In the genomic region with DNA sequence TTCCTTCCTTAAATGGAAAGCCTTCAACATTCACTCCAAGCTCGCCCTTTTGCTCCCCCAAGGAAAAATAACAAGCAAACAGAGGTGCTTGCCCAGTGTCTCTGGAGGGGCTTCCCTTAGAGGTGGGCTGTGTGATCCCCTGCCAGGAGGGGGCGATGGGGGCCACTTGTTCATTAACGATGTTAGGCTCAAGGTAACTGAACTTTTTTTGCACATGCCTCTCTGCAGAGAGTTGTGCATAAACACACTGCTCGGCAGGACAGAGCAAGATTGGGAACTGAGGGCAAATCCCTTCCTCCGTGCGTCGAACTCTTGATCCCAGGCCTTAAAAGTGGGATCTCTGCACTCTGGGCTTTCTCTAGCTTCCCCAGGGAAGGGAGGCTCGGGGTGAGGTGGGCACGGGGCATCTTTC, we compare ENCODE assay signal across 9 cellular contexts. TPM values are rescaled to one million over a fixed set of nuclear protein-coding genes. Genes with fewer than 3 reads are reported as not detected.
A peak's percentile ranks its signal among the peaks of the same experiment; 100 is the strongest.
DNase-seq lines count a peak whose midpoint lies in the region; ATAC-seq, FAIRE-seq and TF ChIP-seq lines count a peak whose summit lies in the region.
"Had no signal": no experiment of that assay in that cellular context is flagged by ENCODE, and none has a peak within 500 bp of the region (broad histone marks: within the 10 kb centered on the region; RNA-seq: fewer than 3 reads in every experiment).

No MANE protein-coding gene starts in this region.

- FAIRE-seq in keratinocyte (lab: Jason Lieb, UNC): no peak

- H3K27me3 ChIP-seq in keratinocyte (ENCODE audit: control insufficient read depth, extremely low read depth, insufficient read depth, low read length) (no peaks in the 10 kb centered on the region), tibial artery (no peaks in the 10 kb centered on the region)

- no peak overlapping the region for H3K4me3 Mint-ChIP-seq in activated T-cell treated with anti-CD3 and anti-CD28 coated beads, Interleukin-2, amount 50 U/mL, for 24 hours
- H3K4me3 Mint-ChIP-seq in activated naive CD8-positive, alpha-beta T cell treated with anti-CD3 and anti-CD28 coated beads, Interleukin-2, amount 50 U/mL, for 24 hours: no peak overlapping the region
- H3K4me3 Mint-ChIP-seq in activated T-helper 1 cell treated with anti-CD3 and anti-CD28 coated beads, Interleukin-12 subunit alpha, Interleukin-12 subunit beta, Interleukin-2, Interleukin-4 antibody, amounts not matched to agents 30 ng/mL and 10 ng/mL and 1 ng/mL, durations not matched to agents 14 hours and 24 hours and 36 hours: no peak overlapping the region

- no peaks in the 10 kb centered on the region for H3K79me2 ChIP-seq in keratinocyte (ENCODE audit: control insufficient read depth, insufficient read depth, low read length)

- no peak overlapping the region for H3K27ac Mint-ChIP-seq in activated T-cell treated with anti-CD3 and anti-CD28 coated beads, Interleukin-2, amount 50 U/mL, for 24 hours
- no peak overlapping the region for H3K27ac Mint-ChIP-seq in activated naive CD8-positive, alpha-beta T cell treated with anti-CD3 and anti-CD28 coated beads, Interleukin-2, amount 50 U/mL, for 24 hours
- H3K27ac Mint-ChIP-seq in activated T-helper 1 cell treated with anti-CD3 and anti-CD28 coated beads, Interleukin-12 subunit alpha, Interleukin-12 subunit beta, Interleukin-2, Interleukin-4 antibody, amounts not matched to agents 30 ng/mL and 10 ng/mL and 1 ng/mL, durations not matched to agents 14 hours and 24 hours and 36 hours: no peak overlapping the region

- no peaks in the 10 kb centered on the region for H4K20me1 ChIP-seq in keratinocyte (ENCODE audit: control insufficient read depth, extremely low read depth, insufficient read depth, low read length)

- ATAC-seq in activated naive CD8-positive, alpha-beta T cell treated with anti-CD3 and anti-CD28 coated beads, Interleukin-2, amount 50 U/mL, for 24 hours: no peak
- no peak for ATAC-seq in GM18520 (IDR thresholded peaks at IDR 0.05; ENCODE audit: unreplicated experiment)

- DNase-seq in activated T-cell treated with anti-CD3 and anti-CD28 coated beads, Interleukin-2, amount 50 U/mL, for 1 hour: peak; percentile 36
- DNase-seq in activated T-cell treated with anti-CD3 and anti-CD28 coated beads, Interleukin-2, amount 50 U/mL, for 24 hours: no peak
- peak; percentile 49 for DNase-seq in activated naive CD8-positive, alpha-beta T cell treated with anti-CD3 and anti-CD28 coated beads, Interleukin-2, amount 50 U/mL, for 24 hours
- DNase-seq in keratinocyte (ENCODE audit: low read depth, low spot score): no peak
- DNase-seq in tibial artery: no peak
- no peak for DNase-seq in activated T-helper 1 cell treated with anti-CD3 and anti-CD28 coated beads, Interleukin-12 subunit alpha, Interleukin-12 subunit beta, Interleukin-2, Interleukin-4 antibody, amounts not matched to agents 30 ng/mL and 10 ng/mL and 1 ng/mL, durations not matched to agents 14 hours and 24 hours and 36 hours (ENCODE audit: low spot score)
- DNase-seq in amniotic stem cell (lab: John Stamatoyannopoulos, UW): no peak
- DNase-seq: activated CD4-positive, alpha-beta T cell treated with anti-CD3 and anti-CD28 coated beads for 1 hour had no signal

- H3K27ac ChIP-seq in keratinocyte (ENCODE audit: control insufficient read depth, insufficient read depth, low read length) (peak overlapping the region; percentile 15), tibial artery (peak overlapping the region; percentile 92)

- peaks cover 9% of the 10 kb centered on the region for H3K36me3 Mint-ChIP-seq in activated T-cell treated with anti-CD3 and anti-CD28 coated beads, Interleukin-2, amount 50 U/mL, for 24 hours (ENCODE audit: low read depth)
- H3K36me3 Mint-ChIP-seq in activated naive CD8-positive, alpha-beta T cell treated with anti-CD3 and anti-CD28 coated beads, Interleukin-2, amount 50 U/mL, for 24 hours (ENCODE audit: low read depth): peaks cover 8% of the 10 kb centered on the region
- peaks cover 11% of the 10 kb centered on the region for H3K36me3 Mint-ChIP-seq in activated T-helper 1 cell treated with anti-CD3 and anti-CD28 coated beads, Interleukin-12 subunit alpha, Interleukin-12 subunit beta, Interleukin-2, Interleukin-4 antibody, amounts not matched to agents 30 ng/mL and 10 ng/mL and 1 ng/mL, durations not matched to agents 14 hours and 24 hours and 36 hours (ENCODE audit: low read depth)

- no peak overlapping the region for H2AFZ ChIP-seq in keratinocyte (ENCODE audit: control insufficient read depth, low read length)

- H3K9me3 Mint-ChIP-seq in activated T-cell treated with anti-CD3 and anti-CD28 coated beads, Interleukin-2, amount 50 U/mL, for 24 hours: no peaks in the 10 kb centered on the region
- H3K9me3 Mint-ChIP-seq in activated naive CD8-positive, alpha-beta T cell treated with anti-CD3 and anti-CD28 coated beads, Interleukin-2, amount 50 U/mL, for 24 hours: no peaks in the 10 kb centered on the region
- no peaks in the 10 kb centered on the region for H3K9me3 Mint-ChIP-seq in activated T-helper 1 cell treated with anti-CD3 and anti-CD28 coated beads, Interleukin-12 subunit alpha, Interleukin-12 subunit beta, Interleukin-2, Interleukin-4 antibody, amounts not matched to agents 30 ng/mL and 10 ng/mL and 1 ng/mL, durations not matched to agents 14 hours and 24 hours and 36 hours

- H3K36me3 ChIP-seq in keratinocyte (ENCODE audit: control insufficient read depth in 2 of 2, extremely low read depth in 1 of 2, insufficient read depth in 2 of 2, low read length in 2 of 2) (peaks cover 0 to 11% of the 10 kb centered on the region in 2 experiments), tibial artery (peaks cover 0 to 21% (median 0%) of the 10 kb centered on the region in 3 donors)

- peak overlapping the region; percentile 89 for H3K4me2 ChIP-seq in keratinocyte (ENCODE audit: control insufficient read depth, extremely low read depth, insufficient read depth, low read depth, low read length)

- no peaks in the 10 kb centered on the region for H3K27me3 Mint-ChIP-seq in activated T-cell treated with anti-CD3 and anti-CD28 coated beads, Interleukin-2, amount 50 U/mL, for 24 hours
- H3K27me3 Mint-ChIP-seq in activated naive CD8-positive, alpha-beta T cell treated with anti-CD3 and anti-CD28 coated beads, Interleukin-2, amount 50 U/mL, for 24 hours: peaks cover 3% of the 10 kb centered on the region
- peaks cover 6% of the 10 kb centered on the region for H3K27me3 Mint-ChIP-seq in activated T-helper 1 cell treated with anti-CD3 and anti-CD28 coated beads, Interleukin-12 subunit alpha, Interleukin-12 subunit beta, Interleukin-2, Interleukin-4 antibody, amounts not matched to agents 30 ng/mL and 10 ng/mL and 1 ng/mL, durations not matched to agents 14 hours and 24 hours and 36 hours (ENCODE audit: insufficient read depth)

- TF ChIP-seq CTCF in keratinocyte (optimal IDR thresholded peaks at IDR 0.05 in 1 of 3, IDR thresholded peaks at IDR 0.05 in 1 of 3, conservative IDR thresholded peaks at IDR 0.05 in 1 of 3; ENCODE audit: extremely low read depth in 1 of 3, insufficient read depth in 2 of 3, low read length in 3 of 3) (peak; percentile 21 to 61 (median 43)), tibial artery (IDR thresholded peaks at IDR 0.05) (no peak)

- peaks cover 51% of the 10 kb centered on the region for H3K4me1 ChIP-seq in keratinocyte (ENCODE audit: control insufficient read depth, extremely low read depth, insufficient read depth, low read length)
- H3K4me1 ChIP-seq in tibial artery: peaks cover 18 to 97% (median 88%) of the 10 kb centered on the region in 4 donors

- H3K4me1 Mint-ChIP-seq in activated T-cell treated with anti-CD3 and anti-CD28 coated beads, Interleukin-2, amount 50 U/mL, for 24 hours (ENCODE audit: low read depth): peaks cover 23% of the 10 kb centered on the region
- peaks cover 19% of the 10 kb centered on the region for H3K4me1 Mint-ChIP-seq in activated naive CD8-positive, alpha-beta T cell treated with anti-CD3 and anti-CD28 coated beads, Interleukin-2, amount 50 U/mL, for 24 hours
- H3K4me1 Mint-ChIP-seq in activated T-helper 1 cell treated with anti-CD3 and anti-CD28 coated beads, Interleukin-12 subunit alpha, Interleukin-12 subunit beta, Interleukin-2, Interleukin-4 antibody, amounts not matched to agents 30 ng/mL and 10 ng/mL and 1 ng/mL, durations not matched to agents 14 hours and 24 hours and 36 hours (ENCODE audit: low read depth): no peaks in the 10 kb centered on the region

- no peak overlapping the region for H3K4me3 ChIP-seq in keratinocyte (ENCODE audit: control insufficient read depth in 2 of 3, extremely low read depth in 1 of 3, insufficient read depth in 2 of 3, low read depth in 1 of 3, low read length in 3 of 3)
- H3K4me3 ChIP-seq in tibial artery: peak overlapping the region in 1 of 2 donors; percentile 5

- H3K9me3 ChIP-seq in keratinocyte (ENCODE audit: control insufficient read depth, low read depth, low read length) (no peaks in the 10 kb centered on the region), tibial artery (no peaks in the 10 kb centered on the region)

- H3K9me1 ChIP-seq in keratinocyte (ENCODE audit: control insufficient read depth, extremely low read depth, insufficient read depth, low read length): no peaks in the 10 kb centered on the region

- intact Hi-C loops in tibial artery (cut with DNase I; ENCODE audit: low total_unique reads): loop anchor here (5.0 kb wide), 1 partner anchor 98 kb away; a partner anchor contains a TSS
- intact Hi-C loops in activated T-helper 1 cell treated with anti-CD3 and anti-CD28 coated beads, Interleukin-12 subunit alpha, Interleukin-12 subunit beta, Interleukin-2, Interleukin-4 antibody, amounts not matched to agents 30 ng/mL and 10 ng/mL and 1 ng/mL, durations not matched to agents 14 hours and 24 hours and 36 hours (cut with micrococcal nuclease): no loop called here

- peak overlapping the region; percentile 16 for H3K9ac ChIP-seq in keratinocyte (ENCODE audit: control insufficient read depth, extremely low read depth, insufficient read depth, low read length)

- dilution Hi-C loops in keratinocyte (cut with MboI; ENCODE audit: extremely low pct_ligation_motif_present, low sequenced_read_pairs): loop anchor here (25.0 kb wide), 1 partner anchor 208 kb away; no protein-coding TSS in a partner anchor

RNA-seq across cellular contexts. Expression of a gene that starts 15.5 kb away (rescaled TPM):
- polyA plus RNA-seq in keratinocyte: 6.9 to 13.1 TPM (median 10.8 TPM) in 3 replicates
- polyA plus RNA-seq in keratinocyte (2011; ENCODE audit: low read depth): 5.3 TPM
- 3.9 and 8.4 TPM in 2 replicates for polyA plus RNA-seq in keratinocyte (2011; cell fraction: cytosol; rRNA removed)
- 18.6 and 22.6 TPM in 2 replicates for polyA plus RNA-seq in keratinocyte (2011; cell fraction: nucleus; rRNA removed)
- 9.3 and 11.9 TPM in 2 replicates for polyA plus RNA-seq in keratinocyte (2012; ENCODE audit: low replicate concordance)
- 5.9 to 19.1 TPM (median 8.8 TPM) in 3 replicates for polyA minus RNA-seq in keratinocyte
- polyA minus RNA-seq in keratinocyte (2011; cell fraction: cytosol; rRNA and poly(A)+ RNA removed): 15.2 TPM
- 13.3 and 15.4 TPM in 2 replicates for polyA minus RNA-seq in keratinocyte (2011; cell fraction: nucleus; rRNA and poly(A)+ RNA removed)
- 18.2 and 20.8 TPM in 2 replicates for total RNA-seq in activated T-helper 1 cell treated with anti-CD3 and anti-CD28 coated beads, Interleukin-12 subunit alpha, Interleukin-12 subunit beta, Interleukin-2, Interleukin-4 antibody, amounts not matched to agents 30 ng/mL and 10 ng/mL and 1 ng/mL, durations not matched to agents 14 hours and 24 hours and 36 hours

RNA-seq across cellular contexts. Expression of a gene that starts 32.2 kb away (rescaled TPM):
- polyA plus RNA-seq in keratinocyte: 3.6 to 14.7 TPM (median 5.3 TPM) in 3 replicates
- 1.2 TPM for polyA plus RNA-seq in keratinocyte (2011; ENCODE audit: low read depth)
- 2.9 and 8.8 TPM in 2 replicates for polyA plus RNA-seq in keratinocyte (2011; cell fraction: cytosol; rRNA removed)
- polyA plus RNA-seq in keratinocyte (2011; cell fraction: nucleus; rRNA removed): 2.6 and 4.3 TPM in 2 replicates
- 6.6 and 8.9 TPM in 2 replicates for polyA plus RNA-seq in keratinocyte (2012; ENCODE audit: low replicate concordance)
- polyA minus RNA-seq in keratinocyte: 1.6 to 4.4 TPM (median 4.4 TPM) in 3 replicates
- 21.1 TPM for polyA minus RNA-seq in keratinocyte (2011; cell fraction: cytosol; rRNA and poly(A)+ RNA removed)
- 2.3 and 3.5 TPM in 2 replicates for polyA minus RNA-seq in keratinocyte (2011; cell fraction: nucleus; rRNA and poly(A)+ RNA removed)
- total RNA-seq in activated T-helper 1 cell treated with anti-CD3 and anti-CD28 coated beads, Interleukin-12 subunit alpha, Interleukin-12 subunit beta, Interleukin-2, Interleukin-4 antibody, amounts not matched to agents 30 ng/mL and 10 ng/mL and 1 ng/mL, durations not matched to agents 14 hours and 24 hours and 36 hours: 0.49 and 0.78 TPM in 2 replicates

RNA-seq across cellular contexts. Expression of a gene that starts 41.4 kb away (rescaled TPM):
- polyA plus RNA-seq in keratinocyte: 25.9 to 49.8 TPM (median 26.2 TPM) in 3 replicates
- polyA plus RNA-seq in keratinocyte (2011; ENCODE audit: low read depth): 23.3 TPM
- 25.9 and 41.0 TPM in 2 replicates for polyA plus RNA-seq in keratinocyte (2011; cell fraction: cytosol; rRNA removed)
- polyA plus RNA-seq in keratinocyte (2011; cell fraction: nucleus; rRNA removed): 58.5 and 74.0 TPM in 2 replicates
- 73.0 and 73.2 TPM in 2 replicates for polyA plus RNA-seq in keratinocyte (2012; ENCODE audit: low replicate concordance)
- polyA minus RNA-seq in keratinocyte: 15.1 to 128 TPM (median 29.9 TPM) in 3 replicates
- 46.0 TPM for polyA minus RNA-seq in keratinocyte (2011; cell fraction: cytosol; rRNA and poly(A)+ RNA removed)
- polyA minus RNA-seq in keratinocyte (2011; cell fraction: nucleus; rRNA and poly(A)+ RNA removed): 17.7 and 25.6 TPM in 2 replicates
- total RNA-seq in activated T-helper 1 cell treated with anti-CD3 and anti-CD28 coated beads, Interleukin-12 subunit alpha, Interleukin-12 subunit beta, Interleukin-2, Interleukin-4 antibody, amounts not matched to agents 30 ng/mL and 10 ng/mL and 1 ng/mL, durations not matched to agents 14 hours and 24 hours and 36 hours: 93.1 and 95.4 TPM in 2 replicates

RNA-seq across cellular contexts. Expression of a gene that starts 46.4 kb away (rescaled TPM):
- 39.2 to 45.1 TPM (median 39.5 TPM) in 3 replicates for polyA plus RNA-seq in keratinocyte
- polyA plus RNA-seq in keratinocyte (2011; ENCODE audit: low read depth): 28.8 TPM
- polyA plus RNA-seq in keratinocyte (2011; cell fraction: cytosol; rRNA removed): 28.3 and 30.3 TPM in 2 replicates
- polyA plus RNA-seq in keratinocyte (2011; cell fraction: nucleus; rRNA removed): 41.1 and 44.6 TPM in 2 replicates
- 36.7 and 38.2 TPM in 2 replicates for polyA plus RNA-seq in keratinocyte (2012; ENCODE audit: low replicate concordance)
- polyA minus RNA-seq in keratinocyte: 34.2 to 40.4 TPM (median 35.1 TPM) in 3 replicates
- 11.9 TPM for polyA minus RNA-seq in keratinocyte (2011; cell fraction: cytosol; rRNA and poly(A)+ RNA removed)
- polyA minus RNA-seq in keratinocyte (2011; cell fraction: nucleus; rRNA and poly(A)+ RNA removed): 8.1 and 11.6 TPM in 2 replicates
- 74.1 and 75.4 TPM in 2 replicates for total RNA-seq in activated T-helper 1 cell treated with anti-CD3 and anti-CD28 coated beads, Interleukin-12 subunit alpha, Interleukin-12 subunit beta, Interleukin-2, Interleukin-4 antibody, amounts not matched to agents 30 ng/mL and 10 ng/mL and 1 ng/mL, durations not matched to agents 14 hours and 24 hours and 36 hours

RNA-seq across cellular contexts. Expression of a gene that starts 57.0 kb away (rescaled TPM):
- polyA plus RNA-seq in keratinocyte: 2.4 to 7.8 TPM (median 7.7 TPM) in 3 replicates
- polyA plus RNA-seq in keratinocyte (2011; ENCODE audit: low read depth): 4.7 TPM
- 1.8 and 2.1 TPM in 2 replicates for polyA plus RNA-seq in keratinocyte (2011; cell fraction: cytosol; rRNA removed)
- polyA plus RNA-seq in keratinocyte (2011; cell fraction: nucleus; rRNA removed): 6.1 and 7.5 TPM in 2 replicates
- polyA plus RNA-seq in keratinocyte (2012; ENCODE audit: low replicate concordance): 2.0 and 6.5 TPM in 2 replicates
- 0.33 to 3.3 TPM (median 1.7 TPM) in 3 replicates for polyA minus RNA-seq in keratinocyte
- not detected for polyA minus RNA-seq in keratinocyte (2011; cell fraction: cytosol; rRNA and poly(A)+ RNA removed)
- polyA minus RNA-seq in keratinocyte (2011; cell fraction: nucleus; rRNA and poly(A)+ RNA removed): 0.95 and 2.3 TPM in 2 replicates
- 27.6 and 31.5 TPM in 2 replicates for total RNA-seq in activated T-helper 1 cell treated with anti-CD3 and anti-CD28 coated beads, Interleukin-12 subunit alpha, Interleukin-12 subunit beta, Interleukin-2, Interleukin-4 antibody, amounts not matched to agents 30 ng/mL and 10 ng/mL and 1 ng/mL, durations not matched to agents 14 hours and 24 hours and 36 hours

Comparison
In these comparisons a context has a peak if more than half of its experiments do, and no peak if none do; other contexts are left out.
1. DNase-seq: peak in activated T-cell treated with anti-CD3 and anti-CD28 coated beads, Interleukin-2, amount 50 U/mL, for 1 hour (single experiment) and activated naive CD8-positive, alpha-beta T cell treated with anti-CD3 and anti-CD28 coated beads, Interleukin-2, amount 50 U/mL, for 24 hours (single experiment); none in activated T-cell treated with anti-CD3 and anti-CD28 coated beads, Interleukin-2, amount 50 U/mL, for 24 hours (single experiment), keratinocyte (single experiment), tibial artery (0 of 2), activated T-helper 1 cell treated with anti-CD3 and anti-CD28 coated beads, Interleukin-12 subunit alpha, Interleukin-12 subunit beta, Interleukin-2, Interleukin-4 antibody, amounts not matched to agents 30 ng/mL and 10 ng/mL and 1 ng/mL, durations not matched to agents 14 hours and 24 hours and 36 hours (single experiment) and amniotic stem cell (single experiment).
2. CTCF ChIP-seq: peak in keratinocyte (3 of 3); none in tibial artery (0 of 2).